ENCODE assay signal across 3 cellular contexts in the genomic region with DNA sequence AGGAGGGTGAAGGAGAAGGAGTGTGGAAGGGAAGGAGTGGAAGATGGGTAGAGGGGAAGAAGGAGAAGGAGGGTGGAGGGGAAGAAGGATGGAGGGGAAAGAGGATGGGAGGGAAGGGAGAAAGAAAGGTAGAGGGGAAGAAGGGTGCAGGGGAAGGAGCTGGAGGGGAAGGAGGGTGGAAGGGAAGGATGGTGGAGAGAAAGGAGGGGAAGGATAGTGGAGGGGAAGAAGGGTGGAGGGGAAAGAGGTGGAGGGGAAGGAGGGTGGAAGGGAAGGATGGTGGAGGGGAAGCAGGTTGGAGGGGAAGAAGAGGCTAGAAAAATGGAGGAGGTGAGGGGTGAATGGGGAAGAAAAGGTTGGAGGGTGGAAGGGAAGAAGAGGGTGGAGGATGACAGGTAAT.
TF ChIP-seq lines count a peak whose summit lies in the region.

No MANE protein-coding gene starts in this region.

TF ChIP-seq in HepG2, 621 proteins besides CTCF, POLR2A, EP300 and RAD21:
- TF ChIP-seq PCBP2 (optimal IDR thresholded peaks at IDR 0.05; ENCODE audit: low read depth, low read length, poor library complexity, severe bottlenecking) (peak; percentile 60), ATF1 (CRISPR knock-in tag; IDR thresholded peaks at IDR 0.05) (no peak)

TF ChIP-seq in HEK293, 187 proteins besides CTCF, POLR2A, EP300 and RAD21 (continues in another document):
- TF ChIP-seq ZNF791 (tag by site-specific recombination; IDR thresholded peaks at IDR 0.05) (peak; percentile 36; the same call in 1 of the 2 replicates), ZNF366 (tag by site-specific recombination; conservative IDR thresholded peaks at IDR 0.05) (no peak; the same call in 1 of the 2 replicates), ZNF501 (tag by site-specific recombination; IDR thresholded peaks at IDR 0.05) (no peak), KLF7 (tag by site-specific recombination; IDR thresholded peaks at IDR 0.05; ENCODE audit: borderline replicate concordance) (no peak), ZNF704 (tag by site-specific recombination; IDR thresholded peaks at IDR 0.05) (peak; percentile 12; the same call in 1 of the 2 replicates), ZNF274 (IDR thresholded peaks at IDR 0.05; ENCODE audit: low read length) (no peak), ZNF274 (tag by site-specific recombination; IDR thresholded peaks at IDR 0.05; ENCODE audit: borderline replicate concordance) (0 out of 2 replicates have a peak, but pooled peaks have one; percentile 50), SP2 (tag by site-specific recombination; IDR thresholded peaks at IDR 0.05) (no peak), PBX3 (CRISPR knock-in tag; IDR thresholded peaks at IDR 0.05) (no peak), ZNF416 (tag by site-specific recombination; IDR thresholded peaks at IDR 0.05) (peak; percentile 22; the same call in 1 of the 2 replicates), ZNF837 (tag by site-specific recombination; IDR thresholded peaks at IDR 0.05) (no peak), ZNF701 (tag by site-specific recombination; IDR thresholded peaks at IDR 0.05) (no peak), ZNF239 (tag by site-specific recombination; IDR thresholded peaks at IDR 0.05) (0 out of 2 replicates have a peak, but pooled peaks have one; percentile 26), ZNF18 (tag by site-specific recombination; IDR thresholded peaks at IDR 0.05) (no peak), ZFP3 (tag by site-specific recombination; IDR thresholded peaks at IDR 0.05; ENCODE audit: low read depth) (no peak), KLF17 (tag by site-specific recombination; IDR thresholded peaks at IDR 0.05) (no peak; the same call in 1 of the 2 replicates), ZNF530 (tag by site-specific recombination; IDR thresholded peaks at IDR 0.05; ENCODE audit: low read depth) (peak; percentile 37; the same call in 1 of the 2 replicates), ZNF658 (tag by site-specific recombination; IDR thresholded peaks at IDR 0.05) (peak; percentile 73; the same call in 1 of the 2 replicates), ZNF514 (tag by site-specific recombination; IDR thresholded peaks at IDR 0.05) (0 out of 2 replicates have a peak, but pooled peaks have one; percentile 6)
- TF ChIP-seq, protein P1, sequence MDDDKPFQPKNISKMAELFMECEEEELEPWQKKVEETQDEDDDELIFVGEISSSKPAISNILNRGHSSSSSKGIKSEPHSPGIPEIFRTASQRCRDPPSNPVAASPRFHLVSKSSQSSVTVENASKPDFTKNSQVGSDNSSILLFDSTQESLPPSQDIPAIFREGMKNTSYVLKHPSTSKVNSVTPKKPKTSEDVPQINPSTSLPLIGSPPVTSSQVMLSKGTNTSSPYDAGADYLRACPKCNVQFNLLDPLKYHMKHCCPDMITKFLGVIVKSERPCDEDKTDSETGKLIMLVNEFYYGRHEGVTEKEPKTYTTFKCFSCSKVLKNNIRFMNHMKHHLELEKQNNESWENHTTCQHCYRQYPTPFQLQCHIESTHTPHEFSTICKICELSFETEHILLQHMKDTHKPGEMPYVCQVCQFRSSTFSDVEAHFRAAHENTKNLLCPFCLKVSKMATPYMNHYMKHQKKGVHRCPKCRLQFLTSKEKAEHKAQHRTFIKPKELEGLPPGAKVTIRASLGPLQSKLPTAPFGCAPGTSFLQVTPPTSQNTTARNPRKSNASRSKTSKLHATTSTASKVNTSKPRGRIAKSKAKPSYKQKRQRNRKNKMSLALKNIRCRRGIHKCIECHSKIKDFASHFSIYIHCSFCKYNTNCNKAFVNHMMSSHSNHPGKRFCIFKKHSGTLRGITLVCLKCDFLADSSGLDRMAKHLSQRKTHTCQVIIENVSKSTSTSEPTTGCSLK (tag by site-specific recombination; IDR thresholded peaks at IDR 0.05) = no peak
- TF ChIP-seq, protein P2, sequence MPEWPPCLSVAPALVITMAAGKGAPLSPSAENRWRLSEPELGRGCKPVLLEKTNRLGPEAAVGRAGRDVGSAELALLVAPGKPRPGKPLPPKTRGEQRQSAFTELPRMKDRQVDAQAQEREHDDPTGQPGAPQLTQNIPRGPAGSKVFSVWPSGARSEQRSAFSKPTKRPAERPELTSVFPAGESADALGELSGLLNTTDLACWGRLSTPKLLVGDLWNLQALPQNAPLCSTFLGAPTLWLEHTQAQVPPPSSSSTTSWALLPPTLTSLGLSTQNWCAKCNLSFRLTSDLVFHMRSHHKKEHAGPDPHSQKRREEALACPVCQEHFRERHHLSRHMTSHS (tag by site-specific recombination; IDR thresholded peaks at IDR 0.05) = 0 out of 2 replicates have a peak, but pooled peaks have one; percentile 24

TF ChIP-seq in H1, 55 proteins besides CTCF, POLR2A, EP300 and RAD21:
- no peak for TF ChIP-seq KDM1A (IDR thresholded peaks at IDR 0.05; ENCODE audit: borderline replicate concordance, low read length)
- TF ChIP-seq ZNF274 (IDR thresholded peaks at IDR 0.05; ENCODE audit: borderline replicate concordance, extremely low read depth, low read length) = no peak
- TF ChIP-seq, protein P3, sequence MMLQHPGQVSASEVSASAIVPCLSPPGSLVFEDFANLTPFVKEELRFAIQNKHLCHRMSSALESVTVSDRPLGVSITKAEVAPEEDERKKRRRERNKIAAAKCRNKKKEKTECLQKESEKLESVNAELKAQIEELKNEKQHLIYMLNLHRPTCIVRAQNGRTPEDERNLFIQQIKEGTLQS (IDR thresholded peaks at IDR 0.05; ENCODE audit: insufficient read depth, low read depth, low read length) = no peak
- TF ChIP-seq CHD2 (IDR thresholded peaks at IDR 0.05; ENCODE audit: low read length) = no peak
- TF ChIP-seq RBBP5 (IDR thresholded peaks at IDR 0.05; ENCODE audit: borderline replicate concordance, low read depth, low read length) = no peak
- TF ChIP-seq CHD1 (IDR thresholded peaks at IDR 0.05; ENCODE audit: low read depth, low read length) = no peak
- no peak for TF ChIP-seq BACH1 (IDR thresholded peaks at IDR 0.05; ENCODE audit: low read length)
- TF ChIP-seq HDAC2 (IDR thresholded peaks at IDR 0.05; ENCODE audit: borderline replicate concordance in 1 of 2, low read depth in 2 of 2, low read length in 2 of 2) = no peak
- TF ChIP-seq MAX (IDR thresholded peaks at IDR 0.05) = no peak
- TF ChIP-seq HDAC6 (IDR thresholded peaks at IDR 0.05; ENCODE audit: low read depth, low read length) = no peak
- no peak for TF ChIP-seq SIN3A (conservative IDR thresholded peaks at IDR 0.05 in 1 of 2, IDR thresholded peaks at IDR 0.05 in 1 of 2; ENCODE audit: low read depth in 1 of 2, low read length in 2 of 2)
- TF ChIP-seq ATF2 (IDR thresholded peaks at IDR 0.05; ENCODE audit: low read length) = no peak
- no peak for TF ChIP-seq POU5F1 (IDR thresholded peaks at IDR 0.05; ENCODE audit: low read depth, low read length)
- no peak for TF ChIP-seq CTBP2 (IDR thresholded peaks at IDR 0.05; ENCODE audit: borderline replicate concordance, insufficient read depth, insufficient read length, low read length)
- no peak for TF ChIP-seq KDM4A (IDR thresholded peaks at IDR 0.05; ENCODE audit: low read depth, low read length, severe bottlenecking)
- no peak for TF ChIP-seq PHF8 (conservative IDR thresholded peaks at IDR 0.05; ENCODE audit: low read depth, low read length)
- no peak for TF ChIP-seq NANOG (IDR thresholded peaks at IDR 0.05; ENCODE audit: insufficient read depth, low read depth, low read length, poor library complexity, severe bottlenecking)
- no peak for TF ChIP-seq EZH2 (IDR thresholded peaks at IDR 0.05; ENCODE audit: low read depth, low read length, severe bottlenecking)
